In genomic region chr2:187982668-187983067, GRCh38 we compare ENCODE assay signal across 9 cellular contexts.
DNase-seq lines count a peak whose midpoint lies in the region; ATAC-seq, FAIRE-seq and TF ChIP-seq lines count a peak whose summit lies in the region.
"Had no signal": no experiment of that assay in that cellular context is flagged by ENCODE, and none has a peak within 500 bp of the region (broad histone marks: within the 10 kb centered on the region; RNA-seq: fewer than 3 reads in every experiment).

No MANE protein-coding gene starts in this region.

- no peaks in the 10 kb centered on the region for H3K27me3 ChIP-seq in ascending aorta

- H3K27me3 Mint-ChIP-seq in stimulated activated memory B cell treated with anti-CD40 and anti-IgM and Interleukin-4, amounts not matched to agents 10 μg/mL and 1 μg/mL and 100 μg/mL, for 72 hours = no peaks in the 10 kb centered on the region

- H3K27ac ChIP-seq in ascending aorta = no peak overlapping the region

- H3K4me3 ChIP-seq in cardiac fibroblast (replicated peaks in 1 of 2; ENCODE audit: low read depth in 2 of 2, low read length in 2 of 2) (no peak overlapping the region), ascending aorta (no peak overlapping the region)

- peak; percentile 46 for DNase-seq in CD1c-positive myeloid dendritic cell (ENCODE audit: extremely low spot score)
- DNase-seq in HTR-8/SVneo (ENCODE audit: insufficient read length, low spot score) = peak; percentile 24
- DNase-seq in cardiac fibroblast (ENCODE audit: low read depth in 2 of 2) = peak; percentile 79 to 86
- no peak for DNase-seq in activated CD8-positive, alpha-beta memory T cell treated with anti-CD3 and anti-CD28 coated beads for 24 hours
- no peak for DNase-seq in inferior parietal cortex (ENCODE audit: extremely low spot score)
- DNase-seq in ascending aorta (ENCODE audit: low spot score in 2 of 2) = no peak

- intact Hi-C loops in ascending aorta (cut with DNase I) = no loop called here

- ATAC-seq in GM21529 (IDR thresholded peaks at IDR 0.05; ENCODE audit: unreplicated experiment) = peak; percentile 91
- no peak for ATAC-seq in stimulated activated memory B cell treated with anti-CD40 and anti-IgM and Interleukin-4, amounts not matched to agents 10 μg/mL and 1 μg/mL and 100 μg/mL, for 72 hours

- H3K9me3 ChIP-seq in ascending aorta = no peaks in the 10 kb centered on the region

- TF ChIP-seq CTCF in cardiac fibroblast (IDR thresholded peaks at IDR 0.05; ENCODE audit: low read depth, low read length) = no peak
- TF ChIP-seq CTCF in ascending aorta (IDR thresholded peaks at IDR 0.05) = no peak

- no peaks in the 10 kb centered on the region for H3K4me1 Mint-ChIP-seq in stimulated activated memory B cell treated with anti-CD40 and anti-IgM and Interleukin-4, amounts not matched to agents 10 μg/mL and 1 μg/mL and 100 μg/mL, for 72 hours

- peaks cover 0 to 11% of the 10 kb centered on the region in 2 donors for H3K4me1 ChIP-seq in ascending aorta

- H3K4me3 Mint-ChIP-seq in stimulated activated memory B cell treated with anti-CD40 and anti-IgM and Interleukin-4, amounts not matched to agents 10 μg/mL and 1 μg/mL and 100 μg/mL, for 72 hours = no peak overlapping the region

- H3K9me3 Mint-ChIP-seq in stimulated activated memory B cell treated with anti-CD40 and anti-IgM and Interleukin-4, amounts not matched to agents 10 μg/mL and 1 μg/mL and 100 μg/mL, for 72 hours = no peaks in the 10 kb centered on the region

- H3K36me3 Mint-ChIP-seq in stimulated activated memory B cell treated with anti-CD40 and anti-IgM and Interleukin-4, amounts not matched to agents 10 μg/mL and 1 μg/mL and 100 μg/mL, for 72 hours = no peaks in the 10 kb centered on the region

- H3K36me3 ChIP-seq in ascending aorta = no peaks in the 10 kb centered on the region

- H3K27ac Mint-ChIP-seq in stimulated activated memory B cell treated with anti-CD40 and anti-IgM and Interleukin-4, amounts not matched to agents 10 μg/mL and 1 μg/mL and 100 μg/mL, for 72 hours = no peak overlapping the region

- FAIRE-seq in HTR-8/SVneo (lab: Jason Lieb, UNC) = peak; percentile 44
- FAIRE-seq: GM18507 had no signal

Comparison
In these comparisons a context has a peak if more than half of its experiments do, and no peak if none do; other contexts are left out.
1. DNase-seq: peak in CD1c-positive myeloid dendritic cell (single experiment), HTR-8/SVneo (single experiment) and cardiac fibroblast (2 of 2); none in activated CD8-positive, alpha-beta memory T cell treated with anti-CD3 and anti-CD28 coated beads for 24 hours (single experiment), inferior parietal cortex (single experiment) and ascending aorta (0 of 2).